ENCODE assay signal across 27 cellular contexts in genomic region chr9:26043431-26043830, GRCh38.
A peak's percentile ranks its signal among the peaks of the same experiment; 100 is the strongest.
DNase-seq lines count a peak whose midpoint lies in the region; ATAC-seq, FAIRE-seq and TF ChIP-seq lines count a peak whose summit lies in the region.
"Had no signal": no experiment of that assay in that cellular context is flagged by ENCODE, and none has a peak within 500 bp of the region (broad histone marks: within the 10 kb centered on the region; RNA-seq: fewer than 3 reads in every experiment).

No MANE protein-coding gene starts in this region.

- no peak overlapping the region for H3K4me2 ChIP-seq in H1 (ENCODE audit: insufficient read depth in 1 of 2, low read depth in 2 of 2, low read length in 2 of 2)

- no peak overlapping the region for H3K23ac ChIP-seq in H1 (ENCODE audit: insufficient read length)

- no peak overlapping the region for H3K9ac ChIP-seq in H1 (replicated peaks in 1 of 4; ENCODE audit: extremely low read depth in 1 of 4, low read depth in 3 of 4, low read length in 3 of 4)

- H3K14ac ChIP-seq in H1 (ENCODE audit: insufficient read length): no peak overlapping the region

- H3K4me1 ChIP-seq in H1 (replicated peaks in 1 of 4; ENCODE audit: control insufficient read depth in 3 of 4, insufficient read depth in 4 of 4, low read length in 3 of 4) (no peaks in the 10 kb centered on the region), prostate gland (replicated peaks) (no peaks in the 10 kb centered on the region)
- H3K4me1 ChIP-seq: BE2C, HAP-1 had no signal

- no peak overlapping the region for H3K27ac ChIP-seq in H1 (ENCODE audit: low read depth, low read length)
- no peak overlapping the region for H3K27ac ChIP-seq in prostate gland

- no peak overlapping the region for H2BK20ac ChIP-seq in H1 (ENCODE audit: low read length)

- H3K23me2 ChIP-seq in H1 (ENCODE audit: low read depth, low read length): no peaks in the 10 kb centered on the region

- TF ChIP-seq CTCF in H1 (IDR thresholded peaks at IDR 0.05; ENCODE audit: control extremely low read depth in 1 of 3, insufficient read depth in 1 of 3, low read depth in 1 of 3, low read length in 3 of 3) (no peak), prostate gland (IDR thresholded peaks at IDR 0.05) (no peak)

- CTCF ChIA-PET in H1 (lab: Charles Lee; ENCODE audit: partially characterized antibody): interaction anchor here (0.6 to 1.3 kb wide), 2 partner anchors 79 to 316 kb away, joined by 3 read pairs; no protein-coding TSS in a partner anchor

- WGBS in H1 (ENCODE audit: extremely low coverage in 1 of 2, insufficient coverage in 1 of 2, insufficient read length in 1 of 2, insufficient replicate concordance in 2 of 2, low coverage in 1 of 2, low lambda C conversion rate in 2 of 2, missing lambda C conversion rate in 1 of 2), 2 experiments: 95% methylated on average over 1 of the region's 1 CpG; no CpG with 5 or more reads in 1 of the 2 experiments
- WGBS in prostate gland: 100% methylated on average over 1 of the region's 1 CpG

- H2BK15ac ChIP-seq in H1 (ENCODE audit: low read length): no peak overlapping the region

- H2BK5ac ChIP-seq in H1 (ENCODE audit: low read depth, low read length): no peak overlapping the region

- TF ChIP-seq EP300 in H1 (IDR thresholded peaks at IDR 0.05; ENCODE audit: borderline replicate concordance in 1 of 2, low read depth in 2 of 2, low read length in 2 of 2): no peak

- H3K79me1 ChIP-seq in H1 (ENCODE audit: low read depth, low read length): no peaks in the 10 kb centered on the region

- H2BK12ac ChIP-seq in H1 (ENCODE audit: low read depth, low read length): no peak overlapping the region

- no peak overlapping the region for H2BK120ac ChIP-seq in H1 (replicated peaks; ENCODE audit: low read depth, low read length)

- H3K4ac ChIP-seq in H1 (replicated peaks; ENCODE audit: insufficient read length, low read depth, low read length): no peak overlapping the region

- no peak for TF ChIP-seq RAD21 in H1 (IDR thresholded peaks at IDR 0.05 in 1 of 2, conservative IDR thresholded peaks at IDR 0.05 in 1 of 2; ENCODE audit: low read depth in 2 of 2, low read length in 2 of 2)

- H4K91ac ChIP-seq in H1 (replicated peaks; ENCODE audit: insufficient read length, low read length): no peak overlapping the region

- no peaks in the 10 kb centered on the region for H3K27me3 ChIP-seq in H1 (replicated peaks in 1 of 4; ENCODE audit: control insufficient read depth in 3 of 4, extremely low read depth in 1 of 4, insufficient read depth in 3 of 4, low read length in 3 of 4)
- H3K27me3 ChIP-seq in prostate gland (replicated peaks; ENCODE audit: insufficient read depth): no peaks in the 10 kb centered on the region
- H3K27me3 ChIP-seq: BE2C, MG63 had no signal

- peak overlapping the region; percentile 27 for H2AFZ ChIP-seq in H1 (ENCODE audit: low read length)

- H3K79me2 ChIP-seq in H1 (ENCODE audit: control insufficient read depth in 1 of 2, insufficient read depth in 2 of 2, low read length in 2 of 2): no peaks in the 10 kb centered on the region

- intact Hi-C loops in prostate gland (cut with DNase I): no loop called here

- TF ChIP-seq POLR2A in H54 (IDR thresholded peaks at IDR 0.05; ENCODE audit: low read depth, low read length) (no peak), H1 (IDR thresholded peaks at IDR 0.05; ENCODE audit: control extremely low read depth in 1 of 2, low read depth in 2 of 2, low read length in 2 of 2) (no peak), prostate gland (IDR thresholded peaks at IDR 0.05) (no peak)

- ATAC-seq in activated CD4-positive, CD25-positive, alpha-beta regulatory T cell treated with anti-CD3 and anti-CD28 coated beads, Interleukin-2, amount 50 U/mL, for 24 hours: no peak
- ATAC-seq: K562, Panc1 had no signal

- no peak overlapping the region for H2AK5ac ChIP-seq in H1 (ENCODE audit: low read depth, low read length)

- H3K36me3 ChIP-seq in H1 (ENCODE audit: control insufficient read depth in 2 of 4, insufficient read depth in 4 of 4, low read length in 3 of 4) (no peaks in the 10 kb centered on the region), prostate gland (no peaks in the 10 kb centered on the region)
- H3K36me3 ChIP-seq: BE2C, HAP-1, MG63 had no signal

- no peak overlapping the region for H4K5ac ChIP-seq in H1 (ENCODE audit: insufficient read length, low read depth, low read length)

- DNase-seq in H54 (ENCODE audit: insufficient read length, low spot score): no peak
- DNase-seq in H1 (ENCODE audit: low read depth in 1 of 2, low spot score in 2 of 2): no peak
- peak; percentile 42 for DNase-seq in myocyte (ENCODE audit: low read depth)
- DNase-seq in NCI-H526 (lab: John Stamatoyannopoulos, UW): no peak
- no peak for DNase-seq in prostate gland (ENCODE audit: low spot score)
- DNase-seq in stimulated activated CD4-positive, alpha-beta T cell treated with anti-CD3 and anti-CD28 coated beads, Interleukin-4, amount 100 ng/mL, for 24 hours: no peak
- DNase-seq: BE2C; CD8-positive, alpha-beta memory T cell; DMS 273 treated with DMSO at 0.1 percent for 48 hours; DMS79 treated with DMSO at 0.1 percent for 48 hours; GF-D8; HFFc6; MG63; NCI-H1105 treated with DMSO at 0.1 percent for 48 hours; NCI-H146; NCI-H1930; NCI-H446 treated with DMSO at 0.1 percent for 48 hours; NCI-H69; SHP77 treated with DMSO at 0.1 percent for 48 hours had no signal

- H3K9me3 ChIP-seq in H1 (ENCODE audit: insufficient read depth in 2 of 2, low read depth in 1 of 2, low read length in 1 of 2) (0 out of 4 replicates have a peak, but pooled peaks cover 0 to 2% of the 10 kb centered on the region in 2 experiments), prostate gland (no peaks in the 10 kb centered on the region)
- H3K9me3 ChIP-seq: BE2C, MG63 had no signal

- H4K8ac ChIP-seq in H1 (ENCODE audit: extremely low read depth, insufficient read depth, low read length): no peak overlapping the region

- POLR2A ChIA-PET in H1 (lab: Charles Lee; ENCODE audit: partially characterized antibody): no interaction called here

- FAIRE-seq in H54 (lab: Jason Lieb, UNC) (peak; percentile 52), H1 (lab: Jason Lieb, UNC) (peak; percentile 19)
- FAIRE-seq: A204.1, GM12891, GM19239, HTR-8/SVneo, K562 had no signal

- no peak overlapping the region for H3K18ac ChIP-seq in H1 (ENCODE audit: extremely low read depth, low read length)

- no peak overlapping the region for H3K56ac ChIP-seq in H1 (replicated peaks; ENCODE audit: insufficient read length, low read depth, low read length)

- H3K4me3 ChIP-seq in H1 (ENCODE audit: extremely low read depth in 1 of 4, insufficient read depth in 2 of 4, low read depth in 3 of 4, low read length in 4 of 4): no peak overlapping the region
- no peak overlapping the region for H3K4me3 ChIP-seq in prostate gland
- H3K4me3 ChIP-seq: HAP-1, K562, MG63 had no signal

- H4K20me1 ChIP-seq in H1 (replicated peaks in 1 of 2; ENCODE audit: control insufficient read depth in 1 of 2, insufficient read depth in 2 of 2, low read length in 2 of 2): no peaks in the 10 kb centered on the region

TF ChIP-seq in H1, 55 proteins besides CTCF, POLR2A, EP300 and RAD21 (continues in another document):
- TF ChIP-seq BCL11A (IDR thresholded peaks at IDR 0.05; ENCODE audit: low read depth in 2 of 2, low read length in 2 of 2): no peak
